ENCODE assay signal across 19 cellular contexts in genomic region chr12:26906024-26906423, GRCh38. TPM values are rescaled to one million over a fixed set of nuclear protein-coding genes. Genes with fewer than 3 reads are reported as not detected.
DNase-seq lines count a peak whose midpoint lies in the region; ATAC-seq, FAIRE-seq and TF ChIP-seq lines count a peak whose summit lies in the region.
"Had no signal": no experiment of that assay in that cellular context is flagged by ENCODE, and none has a peak within 500 bp of the region (broad histone marks: within the 10 kb centered on the region; RNA-seq: fewer than 3 reads in every experiment).

No MANE protein-coding gene starts in this region.

- no peak for TF ChIP-seq CTCF in DND-41 (IDR thresholded peaks at IDR 0.05; ENCODE audit: borderline replicate concordance, extremely low read depth, low read length, poor library complexity, severe bottlenecking)
- TF ChIP-seq CTCF in testis (IDR thresholded peaks at IDR 0.05): no peak

- no peaks in the 10 kb centered on the region for H4K20me1 ChIP-seq in DND-41 (ENCODE audit: insufficient read depth, low read length)

- H3K79me2 ChIP-seq in DND-41 (ENCODE audit: insufficient read depth, low read length): no peaks in the 10 kb centered on the region; the same call in 1 of the 2 replicates

- H3K4me1 ChIP-seq in DND-41 (ENCODE audit: insufficient read depth, low read length): peaks cover 43% of the 10 kb centered on the region
- no peaks in the 10 kb centered on the region for H3K4me1 ChIP-seq in small intestine (ENCODE audit: control insufficient read depth in 2 of 2, insufficient read depth in 1 of 2, low read depth in 1 of 2, low read length in 1 of 2)
- H3K4me1 ChIP-seq in testis: no peaks in the 10 kb centered on the region
- H3K4me1 ChIP-seq: Caco-2 had no signal

- H3K36me3 Mint-ChIP-seq in T-helper 17 cell (ENCODE audit: low read depth): peaks cover 18% of the 10 kb centered on the region

- H3K4me2 ChIP-seq in DND-41 (ENCODE audit: insufficient read depth, low read length): peak overlapping the region; percentile 41; the same call in 1 of the 2 replicates

- H3K27me3 ChIP-seq in DND-41 (ENCODE audit: insufficient read depth, low read length, poor library complexity) (no peaks in the 10 kb centered on the region), small intestine (ENCODE audit: control insufficient read depth in 2 of 2, insufficient read depth in 2 of 2, low read length in 2 of 2) (no peaks in the 10 kb centered on the region), testis (no peaks in the 10 kb centered on the region)

- peak overlapping the region; percentile 14 for H3K27ac Mint-ChIP-seq in T-helper 17 cell

- peak overlapping the region; percentile 8; the same call in 1 of the 2 replicates for H3K9ac ChIP-seq in DND-41 (ENCODE audit: low read depth, low read length)

- intact Hi-C loops in testis (cut with DNase I; ENCODE audit: low total_unique reads): no loop called here

- no peak for ATAC-seq in DND-41 (ENCODE audit: insufficient read depth, low read depth)
- ATAC-seq in T-helper 17 cell: no peak
- ATAC-seq: HCT116 had no signal

- peaks cover 3% of the 10 kb centered on the region for H3K4me1 Mint-ChIP-seq in T-helper 17 cell

- H3K27ac ChIP-seq in DND-41 (ENCODE audit: low read length) (peak overlapping the region; percentile 72), small intestine (ENCODE audit: low read depth in 1 of 2, low read length in 1 of 2) (no peak overlapping the region), testis (no peak overlapping the region)
- H3K27ac ChIP-seq: 22Rv1, HL-60 had no signal

- DNase-seq in DMS 273 (lab: John Stamatoyannopoulos, UW; ENCODE audit: unreplicated experiment): peak; percentile 4
- no peak for DNase-seq in DMS 273 treated with DMSO at 0.1 percent for 48 hours (lab: John Stamatoyannopoulos, UW)
- no peak for DNase-seq in DND-41
- DNase-seq in T-helper 17 cell: no peak
- no peak for DNase-seq in small intestine
- no peak for DNase-seq in hypothalamus (lab: John Stamatoyannopoulos, UW)
- DNase-seq in COLO829 (ENCODE audit: low spot score): no peak
- DNase-seq in testis: no peak
- DNase-seq: Caco-2, DMS153, NCI-H1048, NCI-H1694 treated with DMSO at 0.1 percent for 48 hours, NCI-H226, NCI-H510A, Right ventricle myocardium superior had no signal

- H3K9me3 ChIP-seq in DND-41 (ENCODE audit: insufficient read depth, low read length, severe bottlenecking) (no peaks in the 10 kb centered on the region), T-helper 17 cell (ENCODE audit: control insufficient read depth, low read length, poor library complexity, severe bottlenecking) (no peaks in the 10 kb centered on the region), small intestine (ENCODE audit: control insufficient read depth, low read depth) (no peaks in the 10 kb centered on the region), testis (no peaks in the 10 kb centered on the region)
- H3K9me3 ChIP-seq: Caco-2 had no signal

- no peak overlapping the region for H2AFZ ChIP-seq in DND-41 (ENCODE audit: low read depth, low read length)

- WGBS in small intestine, 3 donors: 15 to 40% (median 35%) methylated on average over 1 of the region's 1 CpG
- WGBS in testis, 2 donors: 58 to 77% methylated on average over 1 of the region's 1 CpG

- H3K36me3 ChIP-seq in DND-41 (ENCODE audit: insufficient read depth, low read length) (peaks cover 77% of the 10 kb centered on the region), small intestine (ENCODE audit: control insufficient read depth in 2 of 2, insufficient read depth in 2 of 2, low read length in 2 of 2) (peaks cover 0 to 6% of the 10 kb centered on the region in 2 donors), testis (ENCODE audit: low read depth, missing control alignments) (no peaks in the 10 kb centered on the region)

- peak; percentile 36 for FAIRE-seq in small intestine (lab: Jason Lieb, UNC)
- FAIRE-seq: GM18507 had no signal

- H3K4me3 ChIP-seq in DND-41 (ENCODE audit: low read depth in 1 of 2, low read length in 2 of 2): no peak overlapping the region
- no peak overlapping the region for H3K4me3 ChIP-seq in small intestine (ENCODE audit: low read depth in 1 of 2, low read length in 2 of 2)
- H3K4me3 ChIP-seq in testis: no peak overlapping the region

- no peak for TF ChIP-seq POLR2A in testis (IDR thresholded peaks at IDR 0.05)

- no peaks in the 10 kb centered on the region for H3K27me3 Mint-ChIP-seq in T-helper 17 cell

- no peak overlapping the region for H3K4me3 Mint-ChIP-seq in T-helper 17 cell

RNA-seq across cellular contexts. Expression of gene INTS13, which starts 31.8 kb away (rescaled TPM):
- total RNA-seq in T-helper 17 cell (10 to 100 TPM; 21.2 to 24.7 TPM), testis (10 to 100 TPM; 18.2 to 25.2 TPM)
- polyA plus RNA-seq in small intestine (10 to 100 TPM; 14.6 to 19.2 (median 16.6) TPM), testis (ENCODE audit: insufficient read depth, low read depth, low replicate concordance) (20.1 TPM)

RNA-seq across cellular contexts. Expression of gene FGFR1OP2, which starts 32.2 kb away (rescaled TPM):
- total RNA-seq in T-helper 17 cell: 10 to 100 TPM; 50.8 to 56.1 TPM
- 10 to 100 TPM; 21.7 to 25.3 (median 23.8) TPM for polyA plus RNA-seq in small intestine
- total RNA-seq in testis: 100 to 1,000 TPM; 102 to 103 TPM
- polyA plus RNA-seq in testis (ENCODE audit: insufficient read depth, low read depth, low replicate concordance): 30.5 TPM
